Comparison of ENCODE assay signal across 22 cellular contexts in the genomic region with DNA sequence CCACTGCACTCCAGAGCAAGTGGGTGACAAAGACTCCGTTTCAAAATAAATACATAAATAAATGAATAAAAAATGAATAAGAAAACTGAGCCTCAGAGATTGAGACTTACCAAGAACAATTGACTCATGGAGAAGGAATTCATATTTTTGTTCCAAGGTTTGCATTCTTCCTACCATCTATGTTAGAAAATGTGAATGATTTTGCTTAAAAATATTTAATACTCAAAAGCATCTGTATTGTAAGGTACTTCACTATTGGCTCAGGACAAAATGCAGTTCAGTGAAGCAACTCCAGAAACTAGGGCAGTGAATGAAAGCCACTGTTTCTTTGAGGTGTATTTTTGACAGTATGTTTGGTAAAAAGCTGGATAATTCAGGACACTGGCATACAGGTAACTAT. TPM values are rescaled to one million over a fixed set of nuclear protein-coding genes. Genes with fewer than 3 reads are reported as not detected.
DNase-seq lines count a peak whose midpoint lies in the region; ATAC-seq, FAIRE-seq and TF ChIP-seq lines count a peak whose summit lies in the region.
"Had no signal": no experiment of that assay in that cellular context is flagged by ENCODE, and none has a peak within 500 bp of the region (broad histone marks: within the 10 kb centered on the region; RNA-seq: fewer than 3 reads in every experiment).

No MANE protein-coding gene starts in this region.

- no peak for TF ChIP-seq EP300 in stomach (IDR thresholded peaks at IDR 0.05)

- no peak overlapping the region for H3K4me3 ChIP-seq in GM23248
- no peak overlapping the region for H3K4me3 ChIP-seq in stomach
- no peak overlapping the region for H3K4me3 ChIP-seq in kidney (ENCODE audit: low read length in 2 of 2)
- H3K4me3 ChIP-seq: body of pancreas, testis had no signal

- no peak for ATAC-seq in GM19455 (IDR thresholded peaks at IDR 0.05; ENCODE audit: unreplicated experiment)
- ATAC-seq: body of pancreas; naive thymus-derived CD8-positive, alpha-beta T cell had no signal

- H3K9ac ChIP-seq in GM23248 (no peak overlapping the region), kidney (ENCODE audit: low read length in 2 of 2) (no peak overlapping the region)

- TF ChIP-seq POLR2A in stomach (IDR thresholded peaks at IDR 0.05): no peak

- H3K4me2 ChIP-seq in GM23248 (ENCODE audit: unreplicated experiment): no peak overlapping the region

- H3K79me2 ChIP-seq in GM23248 (ENCODE audit: insufficient read depth): no peaks in the 10 kb centered on the region

- H3K27me3 ChIP-seq in GM23248 (replicated peaks; ENCODE audit: insufficient read depth) (no peaks in the 10 kb centered on the region), stomach (peaks cover 0 to 20% (median 5%) of the 10 kb centered on the region in 3 donors)
- H3K27me3 ChIP-seq: body of pancreas, testis had no signal

- FAIRE-seq in kidney (lab: Jason Lieb, UNC): no peak

- peaks cover 6% of the 10 kb centered on the region; the same call in 1 of the 2 replicates for H3F3A ChIP-seq in GM23248 (ENCODE audit: insufficient read depth)

- H4K20me1 ChIP-seq in GM23248 (ENCODE audit: insufficient read depth): no peaks in the 10 kb centered on the region

- DNase-seq in GM23248 (peak; percentile 69), amniotic epithelial cell (ENCODE audit: low read depth) (peak; percentile 78), fibroblast of peridontal ligament (ENCODE audit: extremely low read depth) (peak; percentile 84), stomach (no peak), kidney (no peak), NCI-H526 treated with DMSO at 0.1 percent for 48 hours (lab: John Stamatoyannopoulos, UW) (no peak)
- DNase-seq: activated CD4-positive, alpha-beta T cell treated with anti-CD3 and anti-CD28 coated beads, Interleukin-2, amount 10 ng/mL, durations not matched to agents 7 days and 5 days; activated CD8-positive, alpha-beta memory T cell treated with anti-CD3 and anti-CD28 coated beads, Interleukin-2, amount 50 U/mL, for 4 hours; activated naive CD4-positive, alpha-beta T cell treated with anti-CD3 and anti-CD28 coated beads for 36 hours; body of pancreas; CD4-positive, alpha-beta T cell; DMS53; kidney glomerular epithelial cell; mesendoderm; naive thymus-derived CD8-positive, alpha-beta T cell; NCI-H187 treated with DMSO at 0.1 percent for 48 hours; NCI-H345; testis had no signal

- in situ Hi-C loops in GM23248 (cut with MboI): no loop called here

- H3K9me3 ChIP-seq in GM23248 (ENCODE audit: low read depth) (no peaks in the 10 kb centered on the region), stomach (no peaks in the 10 kb centered on the region), kidney (ENCODE audit: control insufficient read depth in 1 of 2, low read length in 2 of 2) (no peaks in the 10 kb centered on the region)
- H3K9me3 ChIP-seq: body of pancreas, testis had no signal

- 0% methylated on average over 1 of the region's 1 CpG for WGBS in GM23248 (ENCODE audit: low coverage in 1 of 2, low lambda C conversion rate in 2 of 2, missing lambda C conversion rate in 2 of 2), 2 experiments
- 50 to 96% (median 58%) methylated on average over 1 of the region's 1 CpG for WGBS in stomach, 5 donors

- H3K27ac ChIP-seq in GM23248 (no peak overlapping the region), stomach (no peak overlapping the region), kidney (ENCODE audit: low read depth in 2 of 2, low read length in 2 of 2) (no peak overlapping the region)
- H3K27ac ChIP-seq: body of pancreas, testis had no signal

- intact Hi-C loops in stomach (cut with DNase I; ENCODE audit: low total_unique reads): no loop called here
- intact Hi-C loops in kidney (cut with DNase I): no loop called here

- H3K4me1 ChIP-seq in GM23248 (ENCODE audit: insufficient read depth): peaks cover 32% of the 10 kb centered on the region
- H3K4me1 ChIP-seq in stomach: no peaks in the 10 kb centered on the region
- H3K4me1 ChIP-seq in kidney (ENCODE audit: control insufficient read depth in 1 of 2, insufficient read depth in 1 of 2, low read depth in 1 of 2, low read length in 2 of 2): no peaks in the 10 kb centered on the region
- H3K4me1 ChIP-seq: body of pancreas, testis had no signal

- no peaks in the 10 kb centered on the region for H3K9me2 ChIP-seq in GM23248 (ENCODE audit: insufficient read depth)

- H3K36me3 ChIP-seq in GM23248 (ENCODE audit: low read depth) (no peaks in the 10 kb centered on the region), stomach (no peaks in the 10 kb centered on the region), kidney (ENCODE audit: control insufficient read depth in 1 of 2, insufficient read depth in 2 of 2, low read length in 2 of 2) (no peaks in the 10 kb centered on the region)

- H2AFZ ChIP-seq in GM23248: no peak overlapping the region

- TF ChIP-seq CTCF in stomach (IDR thresholded peaks at IDR 0.05) (no peak), kidney (IDR thresholded peaks at IDR 0.05; ENCODE audit: borderline replicate concordance, extremely low read depth, insufficient read depth) (no peak)

RNA-seq across cellular contexts. Expression of gene XAGE2, which starts 54.1 kb away (rescaled TPM):
- total RNA-seq in GM23248 (2014; rRNA removed; shearing (Covaris generic)): not detected in 2 replicates
- polyA plus RNA-seq in GM23248 (2016; fragmentation: Nextera tagmentation; extraction: Ambion mirVana) (not detected in 2 replicates), stomach (not detected), kidney (ENCODE audit: insufficient read depth, low read depth, low replicate concordance) (not detected)
- total RNA-seq in stomach (not detected), kidney (not detected)
- total RNA-seq: activated CD4-positive, alpha-beta T cell treated with anti-CD3 and anti-CD28 coated beads, Interleukin-2, amount 10 ng/mL, durations not matched to agents 7 days and 5 days; activated naive CD4-positive, alpha-beta T cell treated with anti-CD3 and anti-CD28 coated beads for 36 hours; body of pancreas; CD4-positive, alpha-beta T cell; H4; naive thymus-derived CD8-positive, alpha-beta T cell had no signal
- polyA plus RNA-seq: esophagus; IgD-negative memory B cell; naive thymus-derived CD8-positive, alpha-beta T cell had no signal

Comparison
In these comparisons a context has a peak if more than half of its experiments do, and no peak if none do; other contexts are left out.
1. DNase-seq: peak in GM23248 (single experiment), amniotic epithelial cell (single experiment) and fibroblast of peridontal ligament (single experiment); none in stomach (single experiment), kidney (single experiment) and NCI-H526 treated with DMSO at 0.1 percent for 48 hours (single experiment).